8 cellular contexts compared by ENCODE assay signal in genomic region chr6:36625161-36625919, GRCh38. TPM values are rescaled to one million over a fixed set of nuclear protein-coding genes. Genes with fewer than 3 reads are reported as not detected.
DNase-seq lines count a peak whose midpoint lies in the region; ATAC-seq and TF ChIP-seq lines count a peak whose summit lies in the region.

No MANE protein-coding gene starts in this region.

- no TSS peak for BruUV-seq in MCF 10A (replicated peaks; lab: Mats Ljungman, UMichigan)

- no peaks in the 10 kb centered on the region for H3K27me3 ChIP-seq in Peyer's patch
- no peaks in the 10 kb centered on the region for H3K27me3 ChIP-seq in tibial artery

- CTCF ChIA-PET in MCF 10A (lab: Yijun Ruan, JAX) = interaction anchor here (0.6 to 3.8 kb wide), 15 partner anchors 10 to 382 kb away, joined by 3 to 27 read pairs (median 4); no protein-coding TSS in a partner anchor

- H3K4me3 Mint-ChIP-seq in MCF 10A (ENCODE audit: unreplicated experiment) = no peak overlapping the region

- H3K9me3 Mint-ChIP-seq in MCF 10A (ENCODE audit: unreplicated experiment) = no peaks in the 10 kb centered on the region

- H3K4me1 Mint-ChIP-seq in MCF 10A (ENCODE audit: insufficient read depth, unreplicated experiment) = peaks cover 25% of the 10 kb centered on the region

- H3K36me3 ChIP-seq in Peyer's patch (no peaks in the 10 kb centered on the region), tibial artery (no peaks in the 10 kb centered on the region)

- H3K27me3 Mint-ChIP-seq in MCF 10A (ENCODE audit: insufficient read depth, unreplicated experiment) = no peaks in the 10 kb centered on the region

- H3K4me3 ChIP-seq in Peyer's patch (no peak overlapping the region), tibial artery (peak overlapping the region in 1 of 2 donors; percentile 20)

- peaks cover 5% of the 10 kb centered on the region for H3K36me3 Mint-ChIP-seq in MCF 10A (ENCODE audit: insufficient read depth, unreplicated experiment)

- TF ChIP-seq POLR2A in Peyer's patch (IDR thresholded peaks at IDR 0.05) = no peak

- TF ChIP-seq CTCF in Peyer's patch (IDR thresholded peaks at IDR 0.05) (no peak), tibial artery (IDR thresholded peaks at IDR 0.05) (peak in 1 of 2 experiments; percentile 1), MCF 10A (IDR thresholded peaks at IDR 0.05; ENCODE audit: unreplicated experiment) (no peak)

- no peak for ATAC-seq in GM19463 (IDR thresholded peaks at IDR 0.05; ENCODE audit: unreplicated experiment)
- no peak for ATAC-seq in HG02885 (IDR thresholded peaks at IDR 0.05; ENCODE audit: poor library complexity, unreplicated experiment)

- H3K27ac Mint-ChIP-seq in MCF 10A (ENCODE audit: low read depth, unreplicated experiment) = no peak overlapping the region

- intact Hi-C loops in tibial artery (cut with DNase I; ENCODE audit: low total_unique reads) = loop anchor here (10.0 kb wide), 1 partner anchor 219 kb away; no protein-coding TSS in a partner anchor
- intact Hi-C loops in MCF 10A (cut with micrococcal nuclease) = no loop called here

- H3K27ac ChIP-seq in Peyer's patch = peak overlapping the region in 2 of 4 donors; percentile 8 to 17
- H3K27ac ChIP-seq in tibial artery = peak overlapping the region; percentile 71 to 76

- POLR2A ChIA-PET in MCF 10A (lab: Yijun Ruan, JAX) = interaction anchor here (0.7 to 3.6 kb wide), 10 partner anchors 9 to 397 kb away, joined by 3 to 44 read pairs (median 6); partner anchors contain the start of gene CDKN1A

- H3K4me1 ChIP-seq in Peyer's patch (peaks cover 0 to 51% (median 13%) of the 10 kb centered on the region in 4 donors), tibial artery (peaks cover 0 to 57% (median 49%) of the 10 kb centered on the region in 4 donors)

- DNase-seq in SHP77 (lab: John Stamatoyannopoulos, UW) = peak; percentile 39 to 45
- DNase-seq in SHP77 treated with DMSO at 0.1 percent for 48 hours (lab: John Stamatoyannopoulos, UW) = no peak
- peak in 2 of 3 donors; percentile 25 to 47 for DNase-seq in Peyer's patch
- DNase-seq in iris pigment epithelial cell (ENCODE audit: low read depth) = peak; percentile 36
- peak; percentile 57 to 84 for DNase-seq in tibial artery
- no peak for DNase-seq in MCF 10A (ENCODE audit: unreplicated experiment)

- H3K9me3 ChIP-seq in Peyer's patch (no peaks in the 10 kb centered on the region), tibial artery (no peaks in the 10 kb centered on the region)

RNA-seq across cellular contexts. Expression of gene SRSF3, which starts 31.2 kb away (rescaled TPM):
- 100 to 1,000 TPM; 101 to 156 (median 142) TPM for total RNA-seq in Peyer's patch
- total RNA-seq in MCF 10A (2022) = 364 and 479 TPM in 2 replicates

RNA-seq across cellular contexts. Expression of gene CDKN1A, which starts 53.2 kb away (rescaled TPM):
- 100 to 1,000 TPM in 3 of 4 donors, 10 to 100 TPM in 1; 70.1 to 556 (median 358) TPM for total RNA-seq in Peyer's patch
- total RNA-seq in MCF 10A (2022) = 407 and 489 TPM in 2 replicates

Comparison
In these comparisons a context has a peak if more than half of its experiments do, and no peak if none do; other contexts are left out.
1. DNase-seq: peak in SHP77 (2 of 2), Peyer's patch (2 of 3), iris pigment epithelial cell (single experiment) and tibial artery (2 of 2); none in SHP77 treated with DMSO at 0.1 percent for 48 hours (single experiment) and MCF 10A (single experiment).